In genomic region chr9:95025213-95026170, GRCh38 we compare ENCODE assay signal across 2 cellular contexts.
TF ChIP-seq lines count a peak whose summit lies in the region.

No MANE protein-coding gene starts in this region.

TF ChIP-seq in Ishikawa, 13 proteins besides CTCF, POLR2A, EP300 and RAD21 (continued from another document):
- no peak for TF ChIP-seq REST (IDR thresholded peaks at IDR 0.05; ENCODE audit: low read depth)

TF ChIP-seq in HepG2, 621 proteins besides CTCF, POLR2A, EP300 and RAD21 (continued from another document and continues in another):
- TF ChIP-seq DRAP1 (CRISPR knock-in tag; IDR thresholded peaks at IDR 0.05) (0 out of 2 replicates have a peak, but pooled peaks have one; percentile 12), RELA (CRISPR knock-in tag; IDR thresholded peaks at IDR 0.05) (no peak), ARID5B (CRISPR knock-in tag; IDR thresholded peaks at IDR 0.05) (peak; percentile 48), ZNF431 (CRISPR knock-in tag; IDR thresholded peaks at IDR 0.05; ENCODE audit: borderline replicate concordance, low read depth) (no peak), KLF11 (CRISPR knock-in tag; IDR thresholded peaks at IDR 0.05) (no peak), ZBTB38 (CRISPR knock-in tag; IDR thresholded peaks at IDR 0.05) (0 out of 2 replicates have a peak, but pooled peaks have one; percentile 28), ZNF605 (CRISPR knock-in tag; IDR thresholded peaks at IDR 0.05) (0 out of 2 replicates have a peak, but pooled peaks have one; percentile 41), PAX8 (CRISPR knock-in tag; IDR thresholded peaks at IDR 0.05; ENCODE audit: borderline replicate concordance) (no peak), TERF1 (CRISPR knock-in tag; IDR thresholded peaks at IDR 0.05) (no peak), NFE2L1 (CRISPR knock-in tag; IDR thresholded peaks at IDR 0.05; ENCODE audit: borderline replicate concordance) (no peak), CHD4 (IDR thresholded peaks at IDR 0.05; ENCODE audit: borderline replicate concordance, low read length) (no peak), ZNF598 (CRISPR knock-in tag; IDR thresholded peaks at IDR 0.05; ENCODE audit: borderline replicate concordance) (no peak), ZNF792 (CRISPR knock-in tag; IDR thresholded peaks at IDR 0.05) (no peak), KLF13 (CRISPR knock-in tag; IDR thresholded peaks at IDR 0.05) (no peak), ZFP41 (CRISPR knock-in tag; IDR thresholded peaks at IDR 0.05; ENCODE audit: borderline replicate concordance) (no peak), MIXL1 (CRISPR knock-in tag; IDR thresholded peaks at IDR 0.05) (0 out of 2 replicates have a peak, but pooled peaks have one; percentile 39), ZNF343 (CRISPR knock-in tag; IDR thresholded peaks at IDR 0.05) (no peak), ZNF562 (CRISPR knock-in tag; IDR thresholded peaks at IDR 0.05; ENCODE audit: borderline replicate concordance) (no peak), AGO1 (IDR thresholded peaks at IDR 0.05; ENCODE audit: low read depth, low read length, poor library complexity, severe bottlenecking) (no peak), ZNF18 (CRISPR knock-in tag; IDR thresholded peaks at IDR 0.05; ENCODE audit: insufficient replicate concordance) (no peak), CREB1 (IDR thresholded peaks at IDR 0.05) (no peak), CREB1 (CRISPR knock-in tag; IDR thresholded peaks at IDR 0.05) (no peak), ZNF597 (CRISPR knock-in tag; IDR thresholded peaks at IDR 0.05) (no peak), RBM22 (optimal IDR thresholded peaks at IDR 0.05; ENCODE audit: low read length) (peak; percentile 58), SALL1 (CRISPR knock-in tag; IDR thresholded peaks at IDR 0.05) (peak; percentile 54; the same call in 1 of the 2 replicates), ZNF644 (CRISPR knock-in tag; IDR thresholded peaks at IDR 0.05; ENCODE audit: low read depth) (0 out of 2 replicates have a peak, but pooled peaks have one; percentile 13), ZNF12 (CRISPR knock-in tag; IDR thresholded peaks at IDR 0.05) (no peak), GATAD2A (CRISPR knock-in tag; IDR thresholded peaks at IDR 0.05) (0 out of 2 replicates have a peak, but pooled peaks have one; percentile 43), CCDC6 (CRISPR knock-in tag; IDR thresholded peaks at IDR 0.05) (no peak), MYC (CRISPR knock-in tag; IDR thresholded peaks at IDR 0.05; ENCODE audit: borderline replicate concordance) (peak; percentile 38; the same call in 1 of the 2 replicates), ZNF784 (CRISPR knock-in tag; IDR thresholded peaks at IDR 0.05; ENCODE audit: borderline replicate concordance) (no peak), MED8 (CRISPR knock-in tag; IDR thresholded peaks at IDR 0.05; ENCODE audit: insufficient replicate concordance) (no peak), PRDM10 (CRISPR knock-in tag; IDR thresholded peaks at IDR 0.05; ENCODE audit: low read depth) (peak; percentile 61; the same call in 1 of the 2 replicates), ISL2 (CRISPR knock-in tag; IDR thresholded peaks at IDR 0.05) (0 out of 2 replicates have a peak, but pooled peaks have one; percentile 3), NR2F1 (CRISPR knock-in tag; IDR thresholded peaks at IDR 0.05) (no peak; a peak in 1 of 4 replicates), HIVEP1 (CRISPR knock-in tag; IDR thresholded peaks at IDR 0.05) (no peak), ZBTB44 (CRISPR knock-in tag; IDR thresholded peaks at IDR 0.05) (no peak), RBFOX2 (IDR thresholded peaks at IDR 0.05; ENCODE audit: low read depth, low read length) (peak; percentile 49; the same call in 1 of the 2 replicates), PATZ1 (CRISPR knock-in tag; IDR thresholded peaks at IDR 0.05) (0 out of 2 replicates have a peak, but pooled peaks have one; percentile 25), ZGPAT (CRISPR knock-in tag; IDR thresholded peaks at IDR 0.05) (0 out of 2 replicates have a peak, but pooled peaks have one; percentile 27), ZNF607 (CRISPR knock-in tag; IDR thresholded peaks at IDR 0.05; ENCODE audit: borderline replicate concordance) (no peak)
